In the genomic region with DNA sequence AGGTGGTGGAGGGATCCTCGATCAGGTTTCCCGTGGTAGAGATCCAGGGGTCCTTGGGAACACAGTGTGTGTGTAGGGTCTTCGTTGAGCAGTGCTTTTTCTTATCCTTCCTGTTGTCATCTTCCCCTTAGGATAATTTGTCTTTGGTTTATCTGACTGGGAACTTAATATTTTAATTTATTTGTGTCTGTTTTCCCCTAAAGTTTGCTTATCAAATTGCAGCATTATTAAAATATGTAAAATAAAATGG, we compare ENCODE assay signal across 1 cellular context.
TF ChIP-seq lines count a peak whose summit lies in the region.

No MANE protein-coding gene starts in this region.

TF ChIP-seq in WTC11, 78 proteins besides CTCF, POLR2A, EP300 and RAD21 (continued from another document):
- TF ChIP-seq, protein P1, sequence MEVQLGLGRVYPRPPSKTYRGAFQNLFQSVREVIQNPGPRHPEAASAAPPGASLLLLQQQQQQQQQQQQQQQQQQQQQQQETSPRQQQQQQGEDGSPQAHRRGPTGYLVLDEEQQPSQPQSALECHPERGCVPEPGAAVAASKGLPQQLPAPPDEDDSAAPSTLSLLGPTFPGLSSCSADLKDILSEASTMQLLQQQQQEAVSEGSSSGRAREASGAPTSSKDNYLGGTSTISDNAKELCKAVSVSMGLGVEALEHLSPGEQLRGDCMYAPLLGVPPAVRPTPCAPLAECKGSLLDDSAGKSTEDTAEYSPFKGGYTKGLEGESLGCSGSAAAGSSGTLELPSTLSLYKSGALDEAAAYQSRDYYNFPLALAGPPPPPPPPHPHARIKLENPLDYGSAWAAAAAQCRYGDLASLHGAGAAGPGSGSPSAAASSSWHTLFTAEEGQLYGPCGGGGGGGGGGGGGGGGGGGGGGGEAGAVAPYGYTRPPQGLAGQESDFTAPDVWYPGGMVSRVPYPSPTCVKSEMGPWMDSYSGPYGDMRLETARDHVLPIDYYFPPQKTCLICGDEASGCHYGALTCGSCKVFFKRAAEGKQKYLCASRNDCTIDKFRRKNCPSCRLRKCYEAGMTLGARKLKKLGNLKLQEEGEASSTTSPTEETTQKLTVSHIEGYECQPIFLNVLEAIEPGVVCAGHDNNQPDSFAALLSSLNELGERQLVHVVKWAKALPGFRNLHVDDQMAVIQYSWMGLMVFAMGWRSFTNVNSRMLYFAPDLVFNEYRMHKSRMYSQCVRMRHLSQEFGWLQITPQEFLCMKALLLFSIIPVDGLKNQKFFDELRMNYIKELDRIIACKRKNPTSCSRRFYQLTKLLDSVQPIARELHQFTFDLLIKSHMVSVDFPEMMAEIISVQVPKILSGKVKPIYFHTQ (CRISPR knock-in tag; IDR thresholded peaks at IDR 0.05) = no peak
- TF ChIP-seq, protein P2, sequence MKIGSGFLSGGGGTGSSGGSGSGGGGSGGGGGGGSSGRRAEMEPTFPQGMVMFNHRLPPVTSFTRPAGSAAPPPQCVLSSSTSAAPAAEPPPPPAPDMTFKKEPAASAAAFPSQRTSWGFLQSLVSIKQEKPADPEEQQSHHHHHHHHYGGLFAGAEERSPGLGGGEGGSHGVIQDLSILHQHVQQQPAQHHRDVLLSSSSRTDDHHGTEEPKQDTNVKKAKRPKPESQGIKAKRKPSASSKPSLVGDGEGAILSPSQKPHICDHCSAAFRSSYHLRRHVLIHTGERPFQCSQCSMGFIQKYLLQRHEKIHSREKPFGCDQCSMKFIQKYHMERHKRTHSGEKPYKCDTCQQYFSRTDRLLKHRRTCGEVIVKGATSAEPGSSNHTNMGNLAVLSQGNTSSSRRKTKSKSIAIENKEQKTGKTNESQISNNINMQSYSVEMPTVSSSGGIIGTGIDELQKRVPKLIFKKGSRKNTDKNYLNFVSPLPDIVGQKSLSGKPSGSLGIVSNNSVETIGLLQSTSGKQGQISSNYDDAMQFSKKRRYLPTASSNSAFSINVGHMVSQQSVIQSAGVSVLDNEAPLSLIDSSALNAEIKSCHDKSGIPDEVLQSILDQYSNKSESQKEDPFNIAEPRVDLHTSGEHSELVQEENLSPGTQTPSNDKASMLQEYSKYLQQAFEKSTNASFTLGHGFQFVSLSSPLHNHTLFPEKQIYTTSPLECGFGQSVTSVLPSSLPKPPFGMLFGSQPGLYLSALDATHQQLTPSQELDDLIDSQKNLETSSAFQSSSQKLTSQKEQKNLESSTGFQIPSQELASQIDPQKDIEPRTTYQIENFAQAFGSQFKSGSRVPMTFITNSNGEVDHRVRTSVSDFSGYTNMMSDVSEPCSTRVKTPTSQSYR (CRISPR knock-in tag; IDR thresholded peaks at IDR 0.05) = no peak
- TF ChIP-seq, protein P3, sequence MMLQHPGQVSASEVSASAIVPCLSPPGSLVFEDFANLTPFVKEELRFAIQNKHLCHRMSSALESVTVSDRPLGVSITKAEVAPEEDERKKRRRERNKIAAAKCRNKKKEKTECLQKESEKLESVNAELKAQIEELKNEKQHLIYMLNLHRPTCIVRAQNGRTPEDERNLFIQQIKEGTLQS (CRISPR knock-in tag; conservative IDR thresholded peaks at IDR 0.05) = no peak
- TF ChIP-seq FOXK1 (CRISPR knock-in tag; IDR thresholded peaks at IDR 0.05) (no peak), ZNF121 (CRISPR knock-in tag; IDR thresholded peaks at IDR 0.05) (no peak), PRRX2 (CRISPR knock-in tag; IDR thresholded peaks at IDR 0.05) (no peak), SP1 (CRISPR knock-in tag; conservative IDR thresholded peaks at IDR 0.05) (no peak), ZNF317 (CRISPR knock-in tag; IDR thresholded peaks at IDR 0.05; ENCODE audit: borderline replicate concordance, low read depth) (no peak)
- TF ChIP-seq, protein P4, sequence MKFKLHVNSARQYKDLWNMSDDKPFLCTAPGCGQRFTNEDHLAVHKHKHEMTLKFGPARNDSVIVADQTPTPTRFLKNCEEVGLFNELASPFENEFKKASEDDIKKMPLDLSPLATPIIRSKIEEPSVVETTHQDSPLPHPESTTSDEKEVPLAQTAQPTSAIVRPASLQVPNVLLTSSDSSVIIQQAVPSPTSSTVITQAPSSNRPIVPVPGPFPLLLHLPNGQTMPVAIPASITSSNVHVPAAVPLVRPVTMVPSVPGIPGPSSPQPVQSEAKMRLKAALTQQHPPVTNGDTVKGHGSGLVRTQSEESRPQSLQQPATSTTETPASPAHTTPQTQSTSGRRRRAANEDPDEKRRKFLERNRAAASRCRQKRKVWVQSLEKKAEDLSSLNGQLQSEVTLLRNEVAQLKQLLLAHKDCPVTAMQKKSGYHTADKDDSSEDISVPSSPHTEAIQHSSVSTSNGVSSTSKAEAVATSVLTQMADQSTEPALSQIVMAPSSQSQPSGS (CRISPR knock-in tag; IDR thresholded peaks at IDR 0.05; ENCODE audit: borderline replicate concordance, low read depth) = no peak
- TF ChIP-seq, protein P5, sequence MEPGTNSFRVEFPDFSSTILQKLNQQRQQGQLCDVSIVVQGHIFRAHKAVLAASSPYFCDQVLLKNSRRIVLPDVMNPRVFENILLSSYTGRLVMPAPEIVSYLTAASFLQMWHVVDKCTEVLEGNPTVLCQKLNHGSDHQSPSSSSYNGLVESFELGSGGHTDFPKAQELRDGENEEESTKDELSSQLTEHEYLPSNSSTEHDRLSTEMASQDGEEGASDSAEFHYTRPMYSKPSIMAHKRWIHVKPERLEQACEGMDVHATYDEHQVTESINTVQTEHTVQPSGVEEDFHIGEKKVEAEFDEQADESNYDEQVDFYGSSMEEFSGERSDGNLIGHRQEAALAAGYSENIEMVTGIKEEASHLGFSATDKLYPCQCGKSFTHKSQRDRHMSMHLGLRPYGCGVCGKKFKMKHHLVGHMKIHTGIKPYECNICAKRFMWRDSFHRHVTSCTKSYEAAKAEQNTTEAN (CRISPR knock-in tag; IDR thresholded peaks at IDR 0.05) = no peak
